Comparison of ENCODE assay signal across 25 cellular contexts in the genomic region with DNA sequence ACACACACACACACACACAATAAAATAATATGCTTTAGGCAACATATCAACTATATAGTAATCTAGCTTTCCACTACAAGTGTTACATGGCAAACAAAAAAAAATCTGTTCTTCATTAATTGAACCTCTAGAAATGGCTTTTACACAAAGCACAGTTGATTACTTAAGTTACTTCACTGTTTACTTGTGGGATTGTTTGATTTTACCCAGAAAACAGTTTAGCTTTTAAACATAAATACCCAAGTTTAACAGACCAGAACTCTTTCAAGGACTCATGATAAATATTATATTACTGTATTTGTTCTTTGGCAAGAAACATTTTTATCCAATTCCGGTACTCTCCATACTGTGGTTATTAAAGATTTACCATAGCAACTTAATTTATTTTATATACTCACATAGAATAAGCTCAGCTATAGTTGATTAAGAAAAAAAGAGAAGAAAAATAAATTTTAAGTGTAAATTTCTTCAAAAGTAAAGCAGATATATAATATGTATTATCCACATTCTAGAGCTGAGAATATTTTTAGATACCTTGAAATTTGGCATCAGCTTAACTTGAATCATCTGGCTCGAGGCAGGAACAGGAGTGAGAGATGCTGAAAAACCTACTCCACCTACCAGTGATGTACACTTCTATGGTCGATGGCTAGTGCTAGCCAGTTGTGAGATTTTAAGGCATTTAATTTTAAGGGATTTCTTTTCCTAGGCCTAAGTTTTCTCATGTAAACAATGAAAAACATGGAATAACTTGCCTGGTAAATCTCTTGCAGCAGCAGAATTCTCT.
"Had no signal": no experiment of that assay in that cellular context is flagged by ENCODE, and none has a peak within 500 bp of the region (broad histone marks: within the 10 kb centered on the region; RNA-seq: fewer than 3 reads in every experiment).

No MANE protein-coding gene starts in this region.

- H3K27me3 ChIP-seq: colonic mucosa, esophagus squamous epithelium, gastrocnemius medialis, ovary, right lobe of liver, transverse colon, upper lobe of right lung, uterus had no signal

- FAIRE-seq: endothelial cell of umbilical vein, keratinocyte had no signal

- H3K9me3 ChIP-seq: colonic mucosa, esophagus squamous epithelium, gastrocnemius medialis, ovary, right lobe of liver, transverse colon, upper lobe of right lung, uterus had no signal

- H3K27me3 Mint-ChIP-seq: dendritic cell treated with granulocyte-macrophage colony-stimulating factor and Interleukin-4, amounts not matched to agents 40 ng/mL and 50 ng/mL, for 4 days; memory B cell; naive thymus-derived CD8-positive, alpha-beta T cell; stimulated activated naive B cell treated with anti-CD40 and anti-IgM and Interleukin-4, amounts not matched to agents 10 μg/mL and 1 μg/mL and 100 μg/mL, for 72 hours; stimulated activated naive CD8-positive, alpha-beta T cell treated with anti-CD3 and anti-CD28 coated beads, Interleukin-15, Interleukin-2, amounts not matched to agents 100 ng/mL and 50 ng/mL, for 24 hours had no signal

- H3K36me3 ChIP-seq: colonic mucosa, esophagus squamous epithelium, gastrocnemius medialis, ovary, right lobe of liver, transverse colon, upper lobe of right lung, uterus had no signal

- ATAC-seq: gastrocnemius medialis; left ventricle myocardium superior; naive thymus-derived CD8-positive, alpha-beta T cell; right lobe of liver; stimulated activated naive B cell treated with anti-CD40 and anti-IgM and Interleukin-4, amounts not matched to agents 10 μg/mL and 1 μg/mL and 100 μg/mL, for 72 hours; upper lobe of right lung had no signal

- H3K4me3 Mint-ChIP-seq: dendritic cell treated with granulocyte-macrophage colony-stimulating factor and Interleukin-4, amounts not matched to agents 40 ng/mL and 50 ng/mL, for 4 days; memory B cell; mesothelial cell of epicardium; naive thymus-derived CD8-positive, alpha-beta T cell; stimulated activated naive B cell treated with anti-CD40 and anti-IgM and Interleukin-4, amounts not matched to agents 10 μg/mL and 1 μg/mL and 100 μg/mL, for 72 hours; stimulated activated naive CD8-positive, alpha-beta T cell treated with anti-CD3 and anti-CD28 coated beads, Interleukin-15, Interleukin-2, amounts not matched to agents 100 ng/mL and 50 ng/mL, for 24 hours had no signal

- H3K36me3 Mint-ChIP-seq: memory B cell had no signal

- DNase-seq: colonic mucosa; effector CD8-positive, alpha-beta T cell; esophagus squamous epithelium; foreskin fibroblast; gastrocnemius medialis; head of caudate nucleus; left ventricle myocardium superior; naive thymus-derived CD8-positive, alpha-beta T cell; occipital lobe; ovary; right lobe of liver; small intestine; stimulated activated CD4-positive, alpha-beta T cell treated with anti-CD3 and anti-CD28 coated beads, Interleukin-15, amount 100 ng/mL, for 24 hours; stimulated activated CD4-positive, alpha-beta T cell treated with anti-CD3 and anti-CD28 coated beads, Interleukin-2, amount 100 ng/mL, for 48 hours; stimulated activated naive B cell treated with anti-CD40 and anti-IgM and Interleukin-4, amounts not matched to agents 10 μg/mL and 1 μg/mL and 100 μg/mL, for 72 hours; transverse colon; upper lobe of right lung; uterus had no signal

- H3K27ac Mint-ChIP-seq: dendritic cell treated with granulocyte-macrophage colony-stimulating factor and Interleukin-4, amounts not matched to agents 40 ng/mL and 50 ng/mL, for 4 days; memory B cell; mesothelial cell of epicardium; stimulated activated naive B cell treated with anti-CD40 and anti-IgM and Interleukin-4, amounts not matched to agents 10 μg/mL and 1 μg/mL and 100 μg/mL, for 72 hours; stimulated activated naive CD8-positive, alpha-beta T cell treated with anti-CD3 and anti-CD28 coated beads, Interleukin-15, Interleukin-2, amounts not matched to agents 100 ng/mL and 50 ng/mL, for 24 hours had no signal

- H3K4me1 Mint-ChIP-seq: memory B cell had no signal

- H3K4me1 ChIP-seq: colonic mucosa, esophagus squamous epithelium, gastrocnemius medialis, right lobe of liver, transverse colon, upper lobe of right lung, uterus had no signal

- H3K9me3 Mint-ChIP-seq: dendritic cell treated with granulocyte-macrophage colony-stimulating factor and Interleukin-4, amounts not matched to agents 40 ng/mL and 50 ng/mL, for 4 days; memory B cell had no signal

- H3K27ac ChIP-seq: colonic mucosa, esophagus squamous epithelium, gastrocnemius medialis, ovary, right lobe of liver, transverse colon, upper lobe of right lung, uterus had no signal

- H3K4me3 ChIP-seq: colonic mucosa, esophagus squamous epithelium, gastrocnemius medialis, lung, ovary, right lobe of liver, transverse colon, upper lobe of right lung, uterus had no signal
